8 cellular contexts compared by ENCODE assay signal in genomic region chr10:7409045-7409731, GRCh38. TPM values are rescaled to one million over a fixed set of nuclear protein-coding genes. Genes with fewer than 3 reads are reported as not detected.
DNase-seq lines count a peak whose midpoint lies in the region; ATAC-seq, FAIRE-seq and TF ChIP-seq lines count a peak whose summit lies in the region.

No MANE protein-coding gene starts in this region.

- intact Hi-C loops in left lung (cut with DNase I) = loop anchor here in 1 of 2 donors (5.0 kb wide), 1 partner anchor 147 kb away; no protein-coding TSS in a partner anchor

- peak overlapping the region; percentile 94 to 97 (median 96) for H3K4me3 Mint-ChIP-seq in brain

- H3K4me1 Mint-ChIP-seq in brain = peaks cover 36% of the 10 kb centered on the region

- peak overlapping the region; percentile 88 to 95 (median 90) for H3K27ac Mint-ChIP-seq in brain

- TF ChIP-seq CTCF in brain (conservative IDR thresholded peaks at IDR 0.05) = no peak
- no peak for TF ChIP-seq CTCF in left lung (IDR thresholded peaks at IDR 0.05)

- H3K27ac ChIP-seq in left lung = no peak overlapping the region

- FAIRE-seq in GM18507 (lab: Jason Lieb, UNC) (peak; percentile 92), urothelium cell line (lab: Jason Lieb, UNC) (no peak)

- no peaks in the 10 kb centered on the region for H3K9me3 ChIP-seq in left lung

- peaks cover 0 to 5% (median 0%) of the 10 kb centered on the region in 5 experiments for H3K9me3 Mint-ChIP-seq in brain

- no peaks in the 10 kb centered on the region for H3K36me3 ChIP-seq in left lung

- H3K4me1 ChIP-seq in left lung = peaks cover 15 to 74% of the 10 kb centered on the region in 2 donors

- no peak for DNase-seq in GM18507 (ENCODE audit: extremely low spot score, insufficient read length, low read depth)
- peak; percentile 44 for DNase-seq in SK-N-DZ (ENCODE audit: low spot score)
- peak in 1 of 2 donors; percentile 40 for DNase-seq in left lung
- DNase-seq in stimulated activated CD4-positive, alpha-beta T cell treated with anti-CD3 and anti-CD28 coated beads, TNF-alpha, amount 100 ng/mL, for 48 hours (ENCODE audit: low read depth in 3 of 3) = peak in 2 of 3 donors; percentile 56
- no peak for DNase-seq in DMS79 (lab: John Stamatoyannopoulos, UW)
- DNase-seq in urothelium cell line (ENCODE audit: low spot score) = no peak

- H3K4me3 ChIP-seq in left lung = peak overlapping the region; percentile 64 to 69

- ATAC-seq in HG02759 (IDR thresholded peaks at IDR 0.05; ENCODE audit: unreplicated experiment) (peak; percentile 38), left lung (peak; percentile 1)

- peaks cover 93% of the 10 kb centered on the region for H3K27me3 Mint-ChIP-seq in brain

- H3K36me3 Mint-ChIP-seq in brain = peaks cover 6% of the 10 kb centered on the region

- peaks cover 25 to 69% of the 10 kb centered on the region in 2 donors for H3K27me3 ChIP-seq in left lung

RNA-seq across cellular contexts. Expression of gene SFMBT2, which starts 1.6 kb away (rescaled TPM):
- polyA plus RNA-seq in SK-N-DZ (2014; cell fraction: cytosol; rRNA removed) = 2.3 and 2.7 TPM in 2 replicates
- polyA plus RNA-seq in SK-N-DZ (2014; cell fraction: nucleus; rRNA removed) = 2.7 and 4.5 TPM in 2 replicates
- 2.3 TPM for polyA plus RNA-seq in brain (ENCODE audit: insufficient read depth, low read depth, low replicate concordance)
- 10 to 100 TPM in 1 of 2 donors, 1 to 10 TPM in 1; 6.0 to 12.6 TPM for total RNA-seq in left lung

Comparison
In these comparisons a context has a peak if more than half of its experiments do, and no peak if none do; other contexts are left out.
1. DNase-seq: peak in SK-N-DZ (single experiment) and stimulated activated CD4-positive, alpha-beta T cell treated with anti-CD3 and anti-CD28 coated beads, TNF-alpha, amount 100 ng/mL, for 48 hours (2 of 3); none in GM18507 (single experiment), DMS79 (single experiment) and urothelium cell line (single experiment).